ENCODE assay signal across 8 cellular contexts in the genomic region with DNA sequence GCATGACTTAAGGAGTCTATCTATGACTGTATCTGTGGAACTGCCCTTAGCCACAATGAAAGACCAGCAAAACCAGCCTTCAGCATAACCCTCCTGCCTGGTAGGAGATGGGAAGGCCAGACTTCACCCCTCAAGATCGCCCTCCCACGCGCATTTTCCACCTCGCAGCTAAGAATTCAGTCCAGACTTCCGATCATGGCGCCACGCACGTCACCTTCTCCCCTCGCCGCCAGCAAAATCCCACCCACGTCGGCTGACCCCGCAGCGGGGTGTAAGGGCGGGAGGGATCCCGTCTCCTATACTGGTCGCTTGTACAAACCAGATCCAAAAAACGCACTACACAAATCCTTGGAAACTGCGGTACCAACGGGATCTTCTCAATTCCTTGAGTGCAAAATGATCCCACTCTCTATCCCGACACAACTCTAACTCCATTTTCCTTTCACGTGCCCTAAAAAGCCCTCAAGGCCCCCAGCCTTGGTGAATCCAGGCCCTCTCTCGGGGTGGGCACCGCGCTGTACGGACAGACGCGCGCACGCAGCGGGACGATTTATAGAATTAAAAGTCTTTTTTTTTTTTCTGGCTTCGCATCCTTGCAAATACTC. TPM values are rescaled to one million over a fixed set of nuclear protein-coding genes. Genes with fewer than 3 reads are reported as not detected.
DNase-seq lines count a peak whose midpoint lies in the region; ATAC-seq, FAIRE-seq and TF ChIP-seq lines count a peak whose summit lies in the region.

No MANE protein-coding gene starts in this region.

- no peak for TF ChIP-seq CTCF in WI38 (IDR thresholded peaks at IDR 0.05; ENCODE audit: low read depth, low read length)
- TF ChIP-seq CTCF in kidney (IDR thresholded peaks at IDR 0.05; ENCODE audit: borderline replicate concordance, extremely low read depth, insufficient read depth), result no peak

- H3K36me3 ChIP-seq in Karpas-422 (ENCODE audit: insufficient read depth, low read length), result no peaks in the 10 kb centered on the region
- H3K36me3 ChIP-seq in kidney (ENCODE audit: control insufficient read depth in 1 of 2, insufficient read depth in 2 of 2, low read length in 2 of 2), result no peaks in the 10 kb centered on the region

- no peak overlapping the region for H3K27ac ChIP-seq in Karpas-422 (ENCODE audit: low read length)
- peak overlapping the region; percentile 86 to 97 for H3K27ac ChIP-seq in kidney (ENCODE audit: low read depth in 2 of 2, low read length in 2 of 2)

- intact Hi-C loops in kidney (cut with DNase I), result no loop called here

- DNase-seq in D341Med (ENCODE audit: low spot score) (peak; percentile 51), Karpas-422 (no peak), cerebellar cortex (ENCODE audit: low spot score) (peak; percentile 65), kidney (peak; percentile 88), smooth muscle cell of the brain vasculature (ENCODE audit: low read depth, low spot score) (peak; percentile 44)

- H3K9ac ChIP-seq in Karpas-422 (ENCODE audit: low read length) (peak overlapping the region; percentile 68), kidney (ENCODE audit: low read length in 2 of 2) (peak overlapping the region; percentile 89 to 98)

- H3K9me3 ChIP-seq in Karpas-422 (ENCODE audit: low read length) (no peaks in the 10 kb centered on the region), kidney (ENCODE audit: control insufficient read depth in 1 of 2, low read length in 2 of 2) (no peaks in the 10 kb centered on the region)

- H3K79me2 ChIP-seq in Karpas-422 (ENCODE audit: low read length), result no peaks in the 10 kb centered on the region

- H3K4me3 ChIP-seq in Karpas-422 (ENCODE audit: low read length), result peak overlapping the region; percentile 78
- peak overlapping the region; percentile 94 for H3K4me3 ChIP-seq in WI38 (ENCODE audit: low read depth, low read length)
- H3K4me3 ChIP-seq in kidney (ENCODE audit: low read length in 2 of 2), result peak overlapping the region; percentile 85 to 90

- FAIRE-seq in kidney (lab: Jason Lieb, UNC), result no peak

- H3K27me3 ChIP-seq in Karpas-422 (ENCODE audit: low read length), result 0 out of 2 replicates have a peak, but pooled peaks cover 3% of the 10 kb centered on the region

- peak overlapping the region; percentile 95 for H3K4me2 ChIP-seq in Karpas-422 (ENCODE audit: low read depth, low read length, poor library complexity, severe bottlenecking)

- no peaks in the 10 kb centered on the region for H3K9me2 ChIP-seq in Karpas-422 (replicated peaks; ENCODE audit: insufficient read depth, low read length)

- H3K4me1 ChIP-seq in Karpas-422 (ENCODE audit: low read length), result peaks cover 41% of the 10 kb centered on the region
- H3K4me1 ChIP-seq in kidney (ENCODE audit: control insufficient read depth in 1 of 2, insufficient read depth in 1 of 2, low read depth in 1 of 2, low read length in 2 of 2), result peaks cover 0 to 5% of the 10 kb centered on the region in 2 donors

- no peaks in the 10 kb centered on the region for H4K20me1 ChIP-seq in Karpas-422 (ENCODE audit: insufficient read depth, low read depth, low read length)

- H2AFZ ChIP-seq in Karpas-422 (ENCODE audit: low read length), result peak overlapping the region; percentile 69

- ATAC-seq in HG03135 (IDR thresholded peaks at IDR 0.05; ENCODE audit: unreplicated experiment) (no peak), HG03571 (IDR thresholded peaks at IDR 0.05; ENCODE audit: unreplicated experiment) (no peak)

RNA-seq across cellular contexts. Expression of a gene that starts 1.0 kb away (rescaled TPM):
- 3.0 and 4.0 TPM in 2 replicates for total RNA-seq in Karpas-422 (2014; rRNA removed; shearing (Covaris generic); ENCODE audit: low replicate concordance)
- total RNA-seq in kidney, result 66.9 TPM
- polyA plus RNA-seq in kidney (ENCODE audit: insufficient read depth, low read depth, low replicate concordance), result 12.5 TPM

Comparison
In these comparisons a context has a peak if more than half of its experiments do, and no peak if none do; other contexts are left out.
1. RNA of a gene that starts 1.0 kb away (total RNA-seq): 66.9 TPM in kidney (single experiment); 3.0 to 4.0 TPM in Karpas-422; every median in the first group is over 10 times any median in the second.
2. Peak in every context shown above with its lines, with median percentiles within 50 percentile points of each other: H3K4me3 ChIP-seq.